In genomic region chr1:2548068-2548589, GRCh38 we compare ENCODE assay signal across 8 cellular contexts. TPM values are rescaled to one million over a fixed set of nuclear protein-coding genes. Genes with fewer than 3 reads are reported as not detected.
DNase-seq lines count a peak whose midpoint lies in the region; ATAC-seq and TF ChIP-seq lines count a peak whose summit lies in the region.

No MANE protein-coding gene starts in this region.

- H3K18ac ChIP-seq in mesendoderm (ENCODE audit: low read length) = no peak overlapping the region

- H3K27ac ChIP-seq in mesendoderm (ENCODE audit: low read depth, low read length) = peak overlapping the region; percentile 12

- H2BK5ac ChIP-seq in mesendoderm (ENCODE audit: low read length) = no peak overlapping the region

- H3K36me3 Mint-ChIP-seq in effector memory CD8-positive, alpha-beta T cell (ENCODE audit: insufficient read depth) = peaks cover 29% of the 10 kb centered on the region

- no peak overlapping the region for H4K5ac ChIP-seq in mesendoderm (ENCODE audit: low read length)

- H3K27ac Mint-ChIP-seq in effector memory CD8-positive, alpha-beta T cell = peak overlapping the region; percentile 94 to 98

- H2BK120ac ChIP-seq in mesendoderm (ENCODE audit: low read depth, low read length) = no peak overlapping the region

- no peaks in the 10 kb centered on the region for H3K9me3 Mint-ChIP-seq in effector memory CD8-positive, alpha-beta T cell

- no peaks in the 10 kb centered on the region for H3K4me1 ChIP-seq in mesendoderm (ENCODE audit: control insufficient read depth, low read depth, low read length)

- H3K79me2 ChIP-seq in mesendoderm (ENCODE audit: control insufficient read depth, insufficient read depth, low read length) = no peaks in the 10 kb centered on the region

- peak; percentile 93 for TF ChIP-seq CTCF in GM06990 (IDR thresholded peaks at IDR 0.05; ENCODE audit: insufficient read depth, low read length, poor library complexity, severe bottlenecking)

- ATAC-seq in HG02885 (IDR thresholded peaks at IDR 0.05; ENCODE audit: poor library complexity, unreplicated experiment) = peak; percentile 26
- peak; percentile 32 for ATAC-seq in effector memory CD8-positive, alpha-beta T cell (replicated peaks)

- H3K23ac ChIP-seq in mesendoderm (ENCODE audit: low read length) = no peak overlapping the region

- peak overlapping the region; percentile 76 for H3K56ac ChIP-seq in mesendoderm (ENCODE audit: low read length)

- H2BK15ac ChIP-seq in mesendoderm (replicated peaks; ENCODE audit: low read depth) = no peak overlapping the region

- DNase-seq in GM06990 (ENCODE audit: extremely low read depth, insufficient read length) = peak; percentile 83
- DNase-seq in NCI-H69 (lab: John Stamatoyannopoulos, UW) = peak; percentile 79
- peak in 2 of 3 experiments; percentile 77 to 78 for DNase-seq in activated CD8-positive, alpha-beta memory T cell treated with anti-CD3 and anti-CD28 coated beads for 48 hours (ENCODE audit: low read depth in 2 of 3, low spot score in 2 of 3)
- peak; percentile 77 to 81 (median 80) for DNase-seq in effector memory CD8-positive, alpha-beta T cell
- peak; percentile 84 for DNase-seq in mesendoderm
- DNase-seq in stimulated activated CD8-positive, alpha-beta memory T cell treated with anti-CD3 and anti-CD28 coated beads, Interleukin-15, amount 100 ng/mL, for 4 hours (ENCODE audit: low read depth in 2 of 2) = peak; percentile 62 to 71
- DNase-seq in cortex of kidney (lab: John Stamatoyannopoulos, UW) = no peak

- no peak overlapping the region for H3K4me2 ChIP-seq in mesendoderm (ENCODE audit: low read length)

- H3K4me3 ChIP-seq in GM06990 (replicated peaks; ENCODE audit: low read depth, low read length) = peak overlapping the region; percentile 77
- no peak overlapping the region for H3K4me3 ChIP-seq in mesendoderm (ENCODE audit: low read length)

- H3K27me3 Mint-ChIP-seq in effector memory CD8-positive, alpha-beta T cell = no peaks in the 10 kb centered on the region

- peak overlapping the region; percentile 88 to 92 for H3K4me3 Mint-ChIP-seq in effector memory CD8-positive, alpha-beta T cell

- H4K8ac ChIP-seq in mesendoderm (ENCODE audit: low read depth, low read length) = no peak overlapping the region

- H3K4ac ChIP-seq in mesendoderm (ENCODE audit: low read depth, low read length) = no peak overlapping the region

- no CpG with 5 or more reads among the region's 17 CpGs for WGBS in mesendoderm (ENCODE audit: extremely low coverage, insufficient coverage, low lambda C conversion rate)

- H3K9ac ChIP-seq in mesendoderm (ENCODE audit: low read length) = peak overlapping the region; percentile 44

- H3K27me3 ChIP-seq in GM06990 (replicated peaks; ENCODE audit: control insufficient read depth, insufficient read depth, low read length) (no peaks in the 10 kb centered on the region; the same call in 1 of the 2 replicates), mesendoderm (ENCODE audit: insufficient read depth, low read length, poor library complexity) (no peaks in the 10 kb centered on the region)

- H3K36me3 ChIP-seq in GM06990 (ENCODE audit: control insufficient read depth, insufficient read depth, low read length) (no peaks in the 10 kb centered on the region), mesendoderm (ENCODE audit: control insufficient read depth, insufficient read depth, low read length) (no peaks in the 10 kb centered on the region)

- H3K79me1 ChIP-seq in mesendoderm (ENCODE audit: low read length) = no peaks in the 10 kb centered on the region

- no peak overlapping the region for H2AK5ac ChIP-seq in mesendoderm (ENCODE audit: low read length)

- peaks cover 7 to 24% of the 10 kb centered on the region in 2 donors for H3K4me1 Mint-ChIP-seq in effector memory CD8-positive, alpha-beta T cell (ENCODE audit: low read depth in 2 of 2)

RNA-seq across cellular contexts. Expression of gene TNFRSF14, which starts 8.0 kb away (rescaled TPM):
- 0.08 TPM for polyA plus RNA-seq in mesendoderm (2013, experiment 1 of 2)
- 0.04 TPM for polyA plus RNA-seq in mesendoderm (2013, experiment 2 of 2)

RNA-seq across cellular contexts. Expression of gene HES5, which starts 18.1 kb away (rescaled TPM):
- polyA plus RNA-seq in mesendoderm (2013, experiment 1 of 2) = not detected
- polyA plus RNA-seq in mesendoderm (2013, experiment 2 of 2) = not detected

RNA-seq across cellular contexts. Expression of gene PANK4, which starts 21.7 kb away (rescaled TPM):
- polyA plus RNA-seq in mesendoderm (2013, experiment 1 of 2) = 9.4 TPM
- polyA plus RNA-seq in mesendoderm (2013, experiment 2 of 2) = 9.4 TPM

RNA-seq across cellular contexts. Expression of gene PRXL2B, which starts 38.4 kb away (rescaled TPM):
- 22.0 TPM for polyA plus RNA-seq in mesendoderm (2013, experiment 1 of 2)
- polyA plus RNA-seq in mesendoderm (2013, experiment 2 of 2) = 22.9 TPM
